25 cellular contexts compared by ENCODE assay signal in the genomic region with DNA sequence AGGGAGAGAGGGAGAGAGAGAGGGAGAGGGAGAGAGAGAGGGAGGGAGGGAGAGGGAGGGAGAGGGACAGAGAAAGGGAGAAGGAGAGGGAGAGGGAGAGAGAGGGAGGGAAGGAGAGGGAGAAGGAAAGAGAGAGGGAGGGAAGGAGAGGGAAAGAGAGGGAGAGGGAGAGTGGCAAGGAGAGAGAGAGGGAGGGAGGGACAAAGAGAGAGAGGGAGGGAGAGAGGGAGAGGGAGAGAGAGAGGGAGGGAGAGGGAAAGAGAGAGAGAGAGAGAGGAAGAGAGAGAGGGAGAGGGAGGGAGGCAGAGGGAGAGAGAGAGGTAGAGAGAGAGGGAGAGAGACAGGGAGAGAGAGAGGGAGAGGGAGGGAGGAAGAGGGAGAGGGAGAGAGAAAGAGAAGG.
DNase-seq lines count a peak whose midpoint lies in the region; FAIRE-seq and TF ChIP-seq lines count a peak whose summit lies in the region.
"Had no signal": no experiment of that assay in that cellular context is flagged by ENCODE, and none has a peak within 500 bp of the region (broad histone marks: within the 10 kb centered on the region; RNA-seq: fewer than 3 reads in every experiment).

No MANE protein-coding gene starts in this region.

- H3K4me1 Mint-ChIP-seq in H9 (peaks cover 14 to 16% of the 10 kb centered on the region in 2 experiments), Calu3 (ENCODE audit: low read depth, unreplicated experiment) (no peaks in the 10 kb centered on the region)
- H3K4me1 Mint-ChIP-seq: CD14-positive monocyte; CD4-positive, CD25-positive, alpha-beta regulatory T cell had no signal

- H4K5ac ChIP-seq in H9 (ENCODE audit: insufficient read length, low read depth, low read length) (no peak overlapping the region), H1 (ENCODE audit: insufficient read length, low read depth, low read length) (no peak overlapping the region)

- H2BK20ac ChIP-seq in H9 (ENCODE audit: low read depth, low read length, poor library complexity, severe bottlenecking) = no peak overlapping the region
- no peak overlapping the region; the same call in 1 of the 2 replicates for H2BK20ac ChIP-seq in H1 (ENCODE audit: low read length)

- H3T11ph ChIP-seq in H9 (ENCODE audit: low read length) = no peak overlapping the region

- H3K27ac Mint-ChIP-seq in H9 (no peak overlapping the region), Calu3 (ENCODE audit: unreplicated experiment) (no peak overlapping the region)
- H3K27ac Mint-ChIP-seq: CD4-positive, alpha-beta memory T cell; CD4-positive, CD25-positive, alpha-beta regulatory T cell; CD8-positive, alpha-beta memory T cell had no signal

- no TSS peak for BruUV-seq in Calu3 (replicated peaks; lab: Mats Ljungman, UMichigan)

- no peak for TF ChIP-seq RAD21 in H1 (IDR thresholded peaks at IDR 0.05 in 1 of 2, conservative IDR thresholded peaks at IDR 0.05 in 1 of 2; ENCODE audit: low read depth in 2 of 2, low read length in 2 of 2)

- H3K4me3 Mint-ChIP-seq in H9 (no peak overlapping the region), Calu3 (ENCODE audit: low read depth, unreplicated experiment) (no peak overlapping the region)
- H3K4me3 Mint-ChIP-seq: CD14-positive monocyte; CD4-positive, alpha-beta memory T cell; CD4-positive, CD25-positive, alpha-beta regulatory T cell; CD8-positive, alpha-beta memory T cell had no signal

- H2BK5ac ChIP-seq in H9 (ENCODE audit: insufficient read length, low read length) (no peak overlapping the region), H1 (ENCODE audit: low read depth, low read length) (no peak overlapping the region)

- H2BK15ac ChIP-seq in H9 (ENCODE audit: low read depth, low read length) = no peak overlapping the region
- no peak overlapping the region for H2BK15ac ChIP-seq in H1 (ENCODE audit: low read length)

- no peaks in the 10 kb centered on the region for H3K79me2 ChIP-seq in H9 (ENCODE audit: insufficient read depth, low read length)
- no peaks in the 10 kb centered on the region for H3K79me2 ChIP-seq in H1 (ENCODE audit: control insufficient read depth in 1 of 2, insufficient read depth in 2 of 2, low read length in 2 of 2)

- H3K4me2 ChIP-seq in H9 (ENCODE audit: insufficient read depth, insufficient read length, low read length) (no peak overlapping the region), H1 (ENCODE audit: insufficient read depth in 1 of 2, low read depth in 2 of 2, low read length in 2 of 2) (no peak overlapping the region)
- H3K4me2 ChIP-seq: BLaER1 had no signal

- H4K91ac ChIP-seq in H9 (ENCODE audit: insufficient read length, low read depth, low read length) (no peak overlapping the region), H1 (replicated peaks; ENCODE audit: insufficient read length, low read length) (no peak overlapping the region)

- H3K23ac ChIP-seq in H9 (ENCODE audit: insufficient read length, low read depth, low read length) (no peak overlapping the region), H1 (ENCODE audit: insufficient read length) (no peak overlapping the region)

- H3K27me3 Mint-ChIP-seq in H9 (ENCODE audit: low read depth) (peaks cover 4% of the 10 kb centered on the region), Calu3 (ENCODE audit: unreplicated experiment) (peaks cover 55% of the 10 kb centered on the region)

- H3K4me1 ChIP-seq in H9 (ENCODE audit: insufficient read depth, low read length) (0 out of 2 replicates have a peak, but pooled peaks cover 4% of the 10 kb centered on the region), HEK293 (ENCODE audit: control insufficient read depth, insufficient read depth, low read length) (no peaks in the 10 kb centered on the region), H1 (replicated peaks in 1 of 4; ENCODE audit: control insufficient read depth in 3 of 4, insufficient read depth in 4 of 4, low read length in 3 of 4) (no peaks in the 10 kb centered on the region)
- H3K4me1 ChIP-seq: BE2C, BLaER1 had no signal

- H3K4me3 ChIP-seq in HEK293 (ENCODE audit: low read depth, low read length) = no peak overlapping the region
- H3K4me3 ChIP-seq in H1 (ENCODE audit: extremely low read depth in 1 of 4, insufficient read depth in 2 of 4, low read depth in 3 of 4, low read length in 4 of 4) = no peak overlapping the region
- H3K4me3 ChIP-seq: BLaER1, GM12878 had no signal

- DNase-seq in H9 = no peak
- no peak for DNase-seq in H1 (ENCODE audit: low read depth in 1 of 2, low spot score in 2 of 2)
- DNase-seq in SW480 (ENCODE audit: low spot score) = no peak
- DNase-seq in Calu3 = no peak
- DNase-seq in stimulated activated CD4-positive, alpha-beta T cell treated with anti-CD3 and anti-CD28 coated beads, Interleukin-1b, Interleukin-23, amount 100 ng/mL, for 48 hours = no peak
- DNase-seq: 8988T; ACHN; BE2C; C1 segment of cervical spinal cord; CD4-positive, alpha-beta memory T cell; CD4-positive, CD25-positive, alpha-beta regulatory T cell; CD8-positive, alpha-beta memory T cell; COR-L47; DMS79 treated with DMSO at 0.1 percent for 48 hours; GF-D8 had no signal

- H3K9me3 ChIP-seq in H9 (ENCODE audit: control insufficient read depth, low read depth, low read length) (no peaks in the 10 kb centered on the region), HEK293 (ENCODE audit: control insufficient read depth, insufficient read depth, low read depth, low read length) (no peaks in the 10 kb centered on the region), H1 (ENCODE audit: insufficient read depth in 2 of 2, low read depth in 1 of 2, low read length in 1 of 2) (peaks cover 4 to 5% of the 10 kb centered on the region in 2 experiments; a peak in 2 of 4 replicates)
- H3K9me3 ChIP-seq: BE2C, BLaER1 had no signal

- POLR2A ChIA-PET in HEK293 (lab: Yijun Ruan, JAX) (no interaction called here), H1 (lab: Charles Lee; ENCODE audit: partially characterized antibody) (no interaction called here)

- H3K27me3 ChIP-seq in H9 (ENCODE audit: insufficient read depth, low read length) (no peaks in the 10 kb centered on the region), H1 (replicated peaks in 1 of 4; ENCODE audit: control insufficient read depth in 3 of 4, extremely low read depth in 1 of 4, insufficient read depth in 3 of 4, low read length in 3 of 4) (no peaks in the 10 kb centered on the region; a peak in 1 of 7 replicates)
- H3K27me3 ChIP-seq: BE2C, BLaER1 had no signal

- no peak for TF ChIP-seq POLR2A in H1 (IDR thresholded peaks at IDR 0.05; ENCODE audit: control extremely low read depth in 1 of 2, low read depth in 2 of 2, low read length in 2 of 2)

- H3K36me3 Mint-ChIP-seq in H9 (ENCODE audit: insufficient read depth in 1 of 3, low read depth in 3 of 3) (peaks cover 0 to 13% (median 4%) of the 10 kb centered on the region in 3 experiments; a peak in 3 of 7 replicates), Calu3 (ENCODE audit: insufficient read depth, unreplicated experiment) (no peaks in the 10 kb centered on the region)
- H3K36me3 Mint-ChIP-seq: CD14-positive monocyte; CD4-positive, alpha-beta memory T cell; CD4-positive, CD25-positive, alpha-beta regulatory T cell had no signal

- H4K8ac ChIP-seq in H9 (replicated peaks; ENCODE audit: insufficient read length, low read depth, low read length) (no peak overlapping the region), H1 (ENCODE audit: extremely low read depth, insufficient read depth, low read length) (no peak overlapping the region)

- TF ChIP-seq EP300 in H1 (IDR thresholded peaks at IDR 0.05; ENCODE audit: borderline replicate concordance in 1 of 2, low read depth in 2 of 2, low read length in 2 of 2) = no peak

- H2BK120ac ChIP-seq in H9 (ENCODE audit: low read depth, low read length, poor library complexity, severe bottlenecking) (no peak overlapping the region), H1 (replicated peaks; ENCODE audit: low read depth, low read length) (no peak overlapping the region)

- H2BK12ac ChIP-seq in H9 (ENCODE audit: insufficient read length, low read depth, low read length) (no peak overlapping the region), H1 (ENCODE audit: low read depth, low read length) (peak overlapping the region; percentile 60; the same call in 1 of the 2 replicates)

- no peaks in the 10 kb centered on the region for H3K79me1 ChIP-seq in H9 (ENCODE audit: insufficient read depth, low read depth, low read length, poor library complexity, severe bottlenecking)
- H3K79me1 ChIP-seq in H1 (ENCODE audit: low read depth, low read length) = no peaks in the 10 kb centered on the region

- CTCF ChIA-PET in HEK293 (lab: Yijun Ruan, JAX) (no interaction called here), H1 (lab: Charles Lee; ENCODE audit: partially characterized antibody) (no interaction called here), Calu3 (lab: Charles Lee) (no interaction called here)

- no peak overlapping the region for H3K4ac ChIP-seq in H9 (ENCODE audit: low read depth, low read length)
- no peak overlapping the region for H3K4ac ChIP-seq in H1 (replicated peaks; ENCODE audit: insufficient read length, low read depth, low read length)

- H3K9ac ChIP-seq in H9 (ENCODE audit: extremely low read depth, insufficient read length, low read length) = no peak overlapping the region
- no peak overlapping the region for H3K9ac ChIP-seq in H1 (replicated peaks in 1 of 4; ENCODE audit: extremely low read depth in 1 of 4, low read depth in 3 of 4, low read length in 3 of 4)
- H3K9ac ChIP-seq: BLaER1 had no signal

- H3K9me3 Mint-ChIP-seq in H9 (peaks cover 15 to 16% of the 10 kb centered on the region in 2 experiments; a peak in 4 of 5 replicates), Calu3 (ENCODE audit: low read depth, unreplicated experiment) (peaks cover 3% of the 10 kb centered on the region)
- H3K9me3 Mint-ChIP-seq: CD4-positive, alpha-beta memory T cell; CD8-positive, alpha-beta memory T cell had no signal

- H2AK5ac ChIP-seq in H9 (ENCODE audit: insufficient read length, low read length) = no peak overlapping the region
- H2AK5ac ChIP-seq in H1 (ENCODE audit: low read depth, low read length) = peak overlapping the region; percentile 75; the same call in 1 of the 2 replicates

- H4K20me1 ChIP-seq in H9 (ENCODE audit: control insufficient read depth, insufficient read depth, insufficient read length) (no peaks in the 10 kb centered on the region), H1 (replicated peaks in 1 of 2; ENCODE audit: control insufficient read depth in 1 of 2, insufficient read depth in 2 of 2, low read length in 2 of 2) (no peaks in the 10 kb centered on the region)
- H4K20me1 ChIP-seq: BLaER1 had no signal

- H3K23me2 ChIP-seq in H9 (ENCODE audit: insufficient read length, low read depth, low read length, poor library complexity, severe bottlenecking) (no peaks in the 10 kb centered on the region), H1 (ENCODE audit: low read depth, low read length) (no peaks in the 10 kb centered on the region; the same call in 1 of the 2 replicates)

- H3K14ac ChIP-seq in H9 (ENCODE audit: insufficient read depth, low read length) (no peak overlapping the region), H1 (ENCODE audit: insufficient read length) (no peak overlapping the region)

- no peaks in the 10 kb centered on the region for H3K36me3 ChIP-seq in HEK293 (ENCODE audit: control insufficient read depth in 2 of 2, insufficient read depth in 1 of 2, low read length in 2 of 2)
- H3K36me3 ChIP-seq in H1 (ENCODE audit: control insufficient read depth in 2 of 4, insufficient read depth in 4 of 4, low read length in 3 of 4) = no peaks in the 10 kb centered on the region
- H3K36me3 ChIP-seq: BE2C, BLaER1 had no signal

- H3K56ac ChIP-seq in H9 (ENCODE audit: insufficient read length, low read depth, low read length) = no peak overlapping the region
- no peak overlapping the region for H3K56ac ChIP-seq in H1 (replicated peaks; ENCODE audit: insufficient read length, low read depth, low read length)

- TF ChIP-seq CTCF in H9 (conservative IDR thresholded peaks at IDR 0.05) (no peak), HEK293 (tag by site-specific recombination; IDR thresholded peaks at IDR 0.05) (no peak), H1 (IDR thresholded peaks at IDR 0.05; ENCODE audit: control extremely low read depth in 1 of 3, insufficient read depth in 1 of 3, low read depth in 1 of 3, low read length in 3 of 3) (no peak), Calu3 (IDR thresholded peaks at IDR 0.05; ENCODE audit: unreplicated experiment) (no peak)

- peak overlapping the region; percentile 36 for H3K18ac ChIP-seq in H9 (ENCODE audit: insufficient read length, low read depth, low read length)
- H3K18ac ChIP-seq in H1 (ENCODE audit: extremely low read depth, low read length) = 0 out of 2 replicates have a peak overlapping the region, but pooled peaks have one; percentile 19

- H2AFZ ChIP-seq in H9 (ENCODE audit: low read length) = no peak overlapping the region
- H2AFZ ChIP-seq in H1 (ENCODE audit: low read length) = no peak overlapping the region

- H3K27ac ChIP-seq in H9 (ENCODE audit: insufficient read length, low read depth, low read length) (no peak overlapping the region), HEK293 (ENCODE audit: extremely low read depth, low read depth, low read length) (no peak overlapping the region), H1 (ENCODE audit: low read depth, low read length) (no peak overlapping the region)
- H3K27ac ChIP-seq: BLaER1 had no signal

- intact Hi-C loops in Calu3 (cut with micrococcal nuclease; ENCODE audit: unreplicated experiment) = no loop called here

- FAIRE-seq in H1 (lab: Jason Lieb, UNC) = no peak
- FAIRE-seq: A204.1, D721Med, G401.6, GM12878, GM12892, GM18507, GM19239 had no signal
